In genomic region chr1:2109581-2110021, GRCh38 we compare ENCODE assay signal across 23 cellular contexts.
"Had no signal": no experiment of that assay in that cellular context is flagged by ENCODE, and none has a peak within 500 bp of the region (broad histone marks: within the 10 kb centered on the region; RNA-seq: fewer than 3 reads in every experiment).

No MANE protein-coding gene starts in this region.

- H3K4me3 Mint-ChIP-seq: activated naive CD8-positive, alpha-beta T cell; activated T-cell treated with anti-CD3 and anti-CD28 coated beads, Interleukin-2, amount 50 U/mL, for 4 hours; nephron; stimulated activated naive CD8-positive, alpha-beta T cell treated with anti-CD3 and anti-CD28 coated beads, Interleukin-15, amount 100 ng/mL, for 72 hours had no signal

- H3K27ac Mint-ChIP-seq: activated naive CD8-positive, alpha-beta T cell; activated T-helper 2 cell treated with anti-CD3 and anti-CD28 coated beads, Interferon-gamma antibody, Interleukin-2, Interleukin-4, amounts not matched to agents 10 μg/mL and 5 μg/mL and 100 μg/mL, durations not matched to agents 14 hours and 24 hours and 36 hours; nephron had no signal

- H3K27ac ChIP-seq: adrenal gland, breast epithelium, epithelial cell of prostate, gastroesophageal sphincter, heart left ventricle, parathyroid adenoma, right lobe of liver, skin epidermis, tibial artery, VCaP had no signal

- H3K9me3 ChIP-seq: adrenal gland, breast epithelium, gastroesophageal sphincter, heart left ventricle, right lobe of liver, tibial artery had no signal

- DNase-seq: activated CD8-positive, alpha-beta memory T cell treated with anti-CD3 and anti-CD28 coated beads, Interleukin-2, amount 50 U/mL, for 4 hours; activated naive CD4-positive, alpha-beta T cell; activated T-cell treated with anti-CD3 and anti-CD28 coated beads, Interleukin-2, amount 50 U/mL, for 4 hours; adrenal gland; cerebellar nuclear complex; cortex of kidney; islet precursor cell; mammary epithelial cell; midbrain; stimulated activated CD4-positive, alpha-beta T cell treated with anti-CD3 and anti-CD28 coated beads, Interleukin-1b, Interleukin-23, amount 100 ng/mL, for 48 hours; stimulated activated naive CD8-positive, alpha-beta T cell treated with anti-CD3 and anti-CD28 coated beads, Interleukin-15, amount 100 ng/mL, for 72 hours; tibial artery had no signal

- ATAC-seq: activated T-cell treated with anti-CD3 and anti-CD28 coated beads, Interleukin-2, amount 50 U/mL, for 4 hours; gastroesophageal sphincter; heart left ventricle; right lobe of liver; stimulated activated naive CD8-positive, alpha-beta T cell treated with anti-CD3 and anti-CD28 coated beads, Interleukin-15, amount 100 ng/mL, for 72 hours had no signal

- H3K27me3 ChIP-seq: adrenal gland, breast epithelium, heart left ventricle, right lobe of liver had no signal

- H3K27me3 Mint-ChIP-seq: activated naive CD8-positive, alpha-beta T cell; stimulated activated naive CD8-positive, alpha-beta T cell treated with anti-CD3 and anti-CD28 coated beads, Interleukin-15, amount 100 ng/mL, for 72 hours had no signal

- H3K36me3 Mint-ChIP-seq: activated naive CD8-positive, alpha-beta T cell had no signal

- H3K4me3 ChIP-seq: adrenal gland, breast epithelium, gastroesophageal sphincter, heart left ventricle, right lobe of liver, skin epidermis, tibial artery had no signal

- H3K36me3 ChIP-seq: adrenal gland, breast epithelium, gastroesophageal sphincter, heart left ventricle, right lobe of liver, tibial artery had no signal

- H3K4me1 ChIP-seq: adrenal gland, breast epithelium, gastroesophageal sphincter, parathyroid adenoma, tibial artery had no signal

- H3K9me3 Mint-ChIP-seq: activated T-cell treated with anti-CD3 and anti-CD28 coated beads, Interleukin-2, amount 50 U/mL, for 4 hours; activated T-helper 2 cell treated with anti-CD3 and anti-CD28 coated beads, Interferon-gamma antibody, Interleukin-2, Interleukin-4, amounts not matched to agents 10 μg/mL and 5 μg/mL and 100 μg/mL, durations not matched to agents 14 hours and 24 hours and 36 hours; nephron; stimulated activated naive CD8-positive, alpha-beta T cell treated with anti-CD3 and anti-CD28 coated beads, Interleukin-15, amount 100 ng/mL, for 72 hours had no signal
